ENCODE assay signal across 18 cellular contexts in genomic region chr6:148118303-148118702, GRCh38.
"Had no signal": no experiment of that assay in that cellular context is flagged by ENCODE, and none has a peak within 500 bp of the region (broad histone marks: within the 10 kb centered on the region; RNA-seq: fewer than 3 reads in every experiment).

No MANE protein-coding gene starts in this region.

- FAIRE-seq: endothelial cell of umbilical vein had no signal

- H3K36me3 ChIP-seq: cardiac muscle cell, esophagus muscularis mucosa, ovary, sigmoid colon, spleen, upper lobe of right lung had no signal

- H3K27ac ChIP-seq: cardiac muscle cell, esophagus muscularis mucosa, ovary, sigmoid colon, spleen, upper lobe of right lung had no signal

- DNase-seq: activated B cell treated with CpG ODN at 0.5 μM for 24 hours; activated CD4-positive, alpha-beta memory T cell treated with anti-CD3 and anti-CD28 coated beads, Interleukin-2, amount 10 ng/mL, durations not matched to agents 7 days and 5 days; activated CD4-positive, alpha-beta T cell treated with anti-CD3 and anti-CD28 coated beads for 48 hours; activated CD8-positive, alpha-beta memory T cell treated with anti-CD3 and anti-CD28 coated beads, Interleukin-2, amount 10 ng/mL, durations not matched to agents 7 days and 5 days; activated naive CD4-positive, alpha-beta T cell treated with Interleukin-2 at 50 U/mL for 16 hours; activated naive CD8-positive, alpha-beta T cell treated with anti-CD3 and anti-CD28 coated beads, Interleukin-2, amount 10 ng/mL, durations not matched to agents 7 days and 5 days; amygdala; effector memory CD4-positive, alpha-beta T cell; mucosa of descending colon; naive thymus-derived CD4-positive, alpha-beta T cell; ovary; sigmoid colon; spleen; stimulated activated CD4-positive, alpha-beta T cell treated with anti-CD3 and anti-CD28 coated beads, Interleukin-4, amount 100 ng/mL, for 4 hours; upper lobe of right lung had no signal

- H3K9me3 ChIP-seq: esophagus muscularis mucosa, mucosa of descending colon, ovary, sigmoid colon, spleen, upper lobe of right lung had no signal

- H3K4me3 ChIP-seq: cardiac muscle cell, esophagus muscularis mucosa, mucosa of descending colon, ovary, sigmoid colon, spleen, upper lobe of right lung had no signal
